In genomic region chr12:14664434-14665023, GRCh38 we compare ENCODE assay signal across 9 cellular contexts. TPM values are rescaled to one million over a fixed set of nuclear protein-coding genes. Genes with fewer than 3 reads are reported as not detected.
DNase-seq lines count a peak whose midpoint lies in the region; ATAC-seq and TF ChIP-seq lines count a peak whose summit lies in the region.
"Had no signal": no experiment of that assay in that cellular context is flagged by ENCODE, and none has a peak within 500 bp of the region (broad histone marks: within the 10 kb centered on the region; RNA-seq: fewer than 3 reads in every experiment).

No MANE protein-coding gene starts in this region.

- no peaks in the 10 kb centered on the region for H3K27me3 ChIP-seq in brain microvascular endothelial cell (replicated peaks)
- H3K27me3 ChIP-seq in upper lobe of left lung, result no peaks in the 10 kb centered on the region
- no peaks in the 10 kb centered on the region for H3K27me3 ChIP-seq in H7 (ENCODE audit: control insufficient read depth, insufficient read depth, low read length)
- H3K27me3 ChIP-seq: BLaER1 treated with 17β-estradiol and CSF1 and Interleukin-3, amounts not matched to agents 10 nM and 100 nM had no signal

- peak; percentile 3 for DNase-seq in NCI-H2171 treated with DMSO at 0.1 percent for 48 hours (lab: John Stamatoyannopoulos, UW)
- DNase-seq in NCI-H2171 (lab: John Stamatoyannopoulos, UW), result no peak
- DNase-seq in NOMO-1 treated with DMSO at 0.1 percent for 48 hours (lab: John Stamatoyannopoulos, UW; ENCODE audit: unreplicated experiment), result peak; percentile 57
- DNase-seq in brain microvascular endothelial cell, result peak; percentile 45
- DNase-seq in left colon, result peak in 1 of 2 donors; percentile 18
- DNase-seq in upper lobe of left lung, result no peak
- DNase-seq in H7, result no peak

- in situ Hi-C loops in brain microvascular endothelial cell (cut with HindIII; ENCODE audit: low pct_ligation_motif_present, low sequenced_read_pairs), result no loop called here

- TF ChIP-seq CTCF in brain microvascular endothelial cell (IDR thresholded peaks at IDR 0.05; ENCODE audit: low read depth, low read length, missing control alignments), result peak; percentile 48
- TF ChIP-seq CTCF in upper lobe of left lung (IDR thresholded peaks at IDR 0.05), result peak; percentile 29 to 72 (median 52)

- intact Hi-C loops in left colon (cut with DNase I, micrococcal nuclease), result no loop called here

- 68 to 71% methylated on average over 7 of the region's 7 CpGs for WGBS in upper lobe of left lung, 2 donors

- TF ChIP-seq EP300 in upper lobe of left lung (IDR thresholded peaks at IDR 0.05), result no peak

- no peaks in the 10 kb centered on the region for H3K9me3 ChIP-seq in upper lobe of left lung

- H3K4me1 ChIP-seq in upper lobe of left lung, result no peaks in the 10 kb centered on the region

- peak; percentile 67 for ATAC-seq in HG03175 (IDR thresholded peaks at IDR 0.05; ENCODE audit: unreplicated experiment)
- peak; percentile 88 for ATAC-seq in left colon
- peak in 1 of 2 donors; percentile 70 for ATAC-seq in upper lobe of left lung (ENCODE audit: low FRiP score in 2 of 2)

- TF ChIP-seq POLR2A in upper lobe of left lung (IDR thresholded peaks at IDR 0.05), result no peak

- H3K36me3 ChIP-seq in brain microvascular endothelial cell (replicated peaks), result no peaks in the 10 kb centered on the region
- no peaks in the 10 kb centered on the region for H3K36me3 ChIP-seq in upper lobe of left lung
- no peaks in the 10 kb centered on the region for H3K36me3 ChIP-seq in H7 (replicated peaks; ENCODE audit: control insufficient read depth, insufficient read depth, low read length)
- H3K36me3 ChIP-seq: BLaER1 treated with 17β-estradiol and CSF1 and Interleukin-3, amounts not matched to agents 10 nM and 100 nM had no signal

- H3K4me3 ChIP-seq in brain microvascular endothelial cell (ENCODE audit: low read depth, low read length) (no peak overlapping the region), upper lobe of left lung (no peak overlapping the region), H7 (ENCODE audit: insufficient read depth, low read depth, low read length) (no peak overlapping the region)
- H3K4me3 ChIP-seq: BLaER1 treated with 17β-estradiol and CSF1 and Interleukin-3, amounts not matched to agents 10 nM and 100 nM had no signal

- H3K27ac ChIP-seq in brain microvascular endothelial cell (no peak overlapping the region), upper lobe of left lung (no peak overlapping the region)
- H3K27ac ChIP-seq: BLaER1 treated with 17β-estradiol and CSF1 and Interleukin-3, amounts not matched to agents 10 nM and 100 nM had no signal

RNA-seq across cellular contexts. Expression of gene GUCY2C, which starts 31.9 kb away (rescaled TPM):
- total RNA-seq in left colon (10 to 100 TPM; 75.0 to 82.8 TPM), upper lobe of left lung (1 to 10 TPM in 1 of 6 donors, not detected in 5; 1.0 TPM)
- total RNA-seq in H7 (2014; rRNA removed; shearing (Covaris generic)), result 1.1 and 2.5 TPM in 2 replicates

Comparison
In these comparisons a context has a peak if more than half of its experiments do, and no peak if none do; other contexts are left out.
1. DNase-seq: peak in NCI-H2171 treated with DMSO at 0.1 percent for 48 hours (single experiment), NOMO-1 treated with DMSO at 0.1 percent for 48 hours (single experiment) and brain microvascular endothelial cell (single experiment); none in NCI-H2171 (single experiment), upper lobe of left lung (0 of 2) and H7 (single experiment).
2. RNA of gene GUCY2C, which starts 31.9 kb away (total RNA-seq): 75.0 to 82.8 TPM in left colon; 1.1 to 2.5 TPM in H7 and 1.0 TPM in upper lobe of left lung; every median in the first group is over 10 times any median in the second.